8 cellular contexts compared by ENCODE assay signal in the genomic region with DNA sequence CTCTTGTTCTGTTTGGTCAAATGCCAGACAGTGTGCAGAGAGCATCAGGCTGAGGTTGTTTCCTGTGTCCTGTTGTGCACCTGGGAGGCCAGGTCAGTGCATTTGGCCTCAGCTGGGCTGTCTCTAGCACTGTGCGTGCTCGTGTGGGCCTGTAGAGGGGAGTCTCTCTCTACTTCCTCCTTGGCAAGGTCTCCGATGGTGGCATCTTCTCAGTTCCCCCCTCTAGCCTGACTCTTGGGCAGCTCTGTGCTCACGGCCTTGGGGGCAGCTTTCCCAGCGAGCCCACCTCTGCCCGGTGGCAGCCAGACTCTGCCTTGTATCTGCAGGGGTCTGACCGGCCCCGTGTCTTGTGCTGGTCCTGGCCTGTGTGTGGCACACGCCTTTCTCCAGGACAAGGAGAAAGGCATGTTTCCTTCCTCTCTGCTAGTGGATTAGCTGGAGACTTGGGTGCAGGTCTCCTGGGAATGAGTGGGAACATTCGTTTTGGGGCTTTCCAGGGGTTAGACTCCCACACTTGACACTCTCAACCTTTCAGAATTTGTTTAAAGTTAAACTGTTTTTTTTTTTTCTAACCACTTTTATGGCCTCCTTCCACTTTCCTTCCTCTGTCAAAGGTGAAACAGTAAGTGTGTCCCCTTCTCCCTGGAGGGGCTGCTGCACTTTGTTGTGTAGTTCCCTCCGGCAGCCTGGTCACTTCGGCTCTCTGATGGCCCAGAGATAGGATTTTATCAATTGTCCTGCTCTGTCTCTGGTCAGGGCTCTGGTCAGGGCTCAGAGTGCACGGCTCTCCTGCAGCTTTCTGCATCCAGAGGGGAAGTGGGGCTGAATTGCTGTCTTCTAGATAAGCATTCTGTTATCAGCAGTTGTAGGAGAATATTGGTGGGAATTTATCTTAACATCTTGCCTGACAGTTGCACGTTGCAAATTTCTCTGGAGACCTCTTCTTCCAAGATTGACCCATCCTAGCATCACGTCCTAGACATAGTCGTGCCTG.
DNase-seq lines count a peak whose midpoint lies in the region; ATAC-seq, FAIRE-seq and TF ChIP-seq lines count a peak whose summit lies in the region.

No MANE protein-coding gene starts in this region.

- H3K27me3 ChIP-seq in CD4-positive, alpha-beta memory T cell (ENCODE audit: insufficient read depth, low read length): no peaks in the 10 kb centered on the region
- H3K27me3 ChIP-seq in left lung: no peaks in the 10 kb centered on the region

- DNase-seq in CD4-positive, alpha-beta memory T cell: no peak
- DNase-seq in activated T-helper 1 cell treated with anti-CD3 and anti-CD28 coated beads, Interleukin-12 subunit alpha, Interleukin-12 subunit beta, Interleukin-2, Interleukin-4 antibody, amounts not matched to agents 30 ng/mL and 10 ng/mL and 1 ng/mL, durations not matched to agents 14 hours and 24 hours and 36 hours (ENCODE audit: low spot score): no peak
- peak in 1 of 2 donors; percentile 41 for DNase-seq in left lung
- no peak for DNase-seq in HPDE6-E6E7 (ENCODE audit: extremely low spot score)
- DNase-seq in HTR-8/SVneo (ENCODE audit: insufficient read length, low spot score): no peak
- DNase-seq in AG08396 (ENCODE audit: low spot score): no peak

- no peak for FAIRE-seq in HTR-8/SVneo (lab: Jason Lieb, UNC)

- ATAC-seq in GM19372 (IDR thresholded peaks at IDR 0.05; ENCODE audit: low read depth, unreplicated experiment) (peak; percentile 89), HG03280 (IDR thresholded peaks at IDR 0.05; ENCODE audit: unreplicated experiment) (peak; percentile 78), left lung (peak; percentile 71)

- TF ChIP-seq CTCF in left lung (IDR thresholded peaks at IDR 0.05): no peak

- H3K36me3 Mint-ChIP-seq in CD4-positive, alpha-beta memory T cell: peaks cover 32 to 43% of the 10 kb centered on the region in 2 donors
- peaks cover 12% of the 10 kb centered on the region for H3K36me3 Mint-ChIP-seq in activated T-helper 1 cell treated with anti-CD3 and anti-CD28 coated beads, Interleukin-12 subunit alpha, Interleukin-12 subunit beta, Interleukin-2, Interleukin-4 antibody, amounts not matched to agents 30 ng/mL and 10 ng/mL and 1 ng/mL, durations not matched to agents 14 hours and 24 hours and 36 hours (ENCODE audit: low read depth)

- CTCF ChIA-PET in CD4-positive, alpha-beta memory T cell (lab: Charles Lee; ENCODE audit: partially characterized antibody): no interaction called here

- peaks cover 40% of the 10 kb centered on the region for H3K4me1 ChIP-seq in CD4-positive, alpha-beta memory T cell (ENCODE audit: insufficient read depth, low read length)
- peaks cover 11 to 36% of the 10 kb centered on the region in 2 donors for H3K4me1 ChIP-seq in left lung

- H3K4me3 ChIP-seq in CD4-positive, alpha-beta memory T cell (ENCODE audit: low read length in 2 of 2): no peak overlapping the region
- no peak overlapping the region for H3K4me3 ChIP-seq in left lung

- H3K9me3 ChIP-seq in CD4-positive, alpha-beta memory T cell (ENCODE audit: control insufficient read depth in 1 of 2, low read length in 2 of 2): no peaks in the 10 kb centered on the region
- no peaks in the 10 kb centered on the region for H3K9me3 ChIP-seq in left lung

- POLR2A ChIA-PET in CD4-positive, alpha-beta memory T cell (lab: Charles Lee; ENCODE audit: partially characterized antibody): no interaction called here

- peak overlapping the region; percentile 10 for H3K27ac ChIP-seq in CD4-positive, alpha-beta memory T cell (ENCODE audit: low read depth, low read length)
- H3K27ac ChIP-seq in left lung: peak overlapping the region in 1 of 2 donors; percentile 45

- H3K9me3 Mint-ChIP-seq in CD4-positive, alpha-beta memory T cell: no peaks in the 10 kb centered on the region
- no peaks in the 10 kb centered on the region for H3K9me3 Mint-ChIP-seq in activated T-helper 1 cell treated with anti-CD3 and anti-CD28 coated beads, Interleukin-12 subunit alpha, Interleukin-12 subunit beta, Interleukin-2, Interleukin-4 antibody, amounts not matched to agents 30 ng/mL and 10 ng/mL and 1 ng/mL, durations not matched to agents 14 hours and 24 hours and 36 hours

- H3K4me1 Mint-ChIP-seq in CD4-positive, alpha-beta memory T cell: peaks cover 41 to 60% (median 51%) of the 10 kb centered on the region in 4 donors
- H3K4me1 Mint-ChIP-seq in activated T-helper 1 cell treated with anti-CD3 and anti-CD28 coated beads, Interleukin-12 subunit alpha, Interleukin-12 subunit beta, Interleukin-2, Interleukin-4 antibody, amounts not matched to agents 30 ng/mL and 10 ng/mL and 1 ng/mL, durations not matched to agents 14 hours and 24 hours and 36 hours (ENCODE audit: low read depth): peaks cover 39% of the 10 kb centered on the region

- peaks cover 6% of the 10 kb centered on the region for H3K36me3 ChIP-seq in CD4-positive, alpha-beta memory T cell (ENCODE audit: insufficient read depth, low read length)
- peaks cover 0 to 25% of the 10 kb centered on the region in 2 donors for H3K36me3 ChIP-seq in left lung

- intact Hi-C loops in CD4-positive, alpha-beta memory T cell (cut with micrococcal nuclease): no loop called here
- intact Hi-C loops in activated T-helper 1 cell treated with anti-CD3 and anti-CD28 coated beads, Interleukin-12 subunit alpha, Interleukin-12 subunit beta, Interleukin-2, Interleukin-4 antibody, amounts not matched to agents 30 ng/mL and 10 ng/mL and 1 ng/mL, durations not matched to agents 14 hours and 24 hours and 36 hours (cut with micrococcal nuclease): no loop called here
- intact Hi-C loops in left lung (cut with DNase I): no loop called here

- H3K27me3 Mint-ChIP-seq in CD4-positive, alpha-beta memory T cell: no peaks in the 10 kb centered on the region
- H3K27me3 Mint-ChIP-seq in activated T-helper 1 cell treated with anti-CD3 and anti-CD28 coated beads, Interleukin-12 subunit alpha, Interleukin-12 subunit beta, Interleukin-2, Interleukin-4 antibody, amounts not matched to agents 30 ng/mL and 10 ng/mL and 1 ng/mL, durations not matched to agents 14 hours and 24 hours and 36 hours (ENCODE audit: insufficient read depth): no peaks in the 10 kb centered on the region

- peak overlapping the region in 4 of 8 donors; percentile 2 to 76 (median 67) for H3K4me3 Mint-ChIP-seq in CD4-positive, alpha-beta memory T cell
- H3K4me3 Mint-ChIP-seq in activated T-helper 1 cell treated with anti-CD3 and anti-CD28 coated beads, Interleukin-12 subunit alpha, Interleukin-12 subunit beta, Interleukin-2, Interleukin-4 antibody, amounts not matched to agents 30 ng/mL and 10 ng/mL and 1 ng/mL, durations not matched to agents 14 hours and 24 hours and 36 hours: no peak overlapping the region

- peak overlapping the region; percentile 47 to 96 (median 86) for H3K27ac Mint-ChIP-seq in CD4-positive, alpha-beta memory T cell
- H3K27ac Mint-ChIP-seq in activated T-helper 1 cell treated with anti-CD3 and anti-CD28 coated beads, Interleukin-12 subunit alpha, Interleukin-12 subunit beta, Interleukin-2, Interleukin-4 antibody, amounts not matched to agents 30 ng/mL and 10 ng/mL and 1 ng/mL, durations not matched to agents 14 hours and 24 hours and 36 hours: peak overlapping the region; percentile 63
